ENCODE assay signal across 18 cellular contexts in genomic region chr18:48683661-48684060, GRCh38.
DNase-seq lines count a peak whose midpoint lies in the region; ATAC-seq and TF ChIP-seq lines count a peak whose summit lies in the region.
"Had no signal": no experiment of that assay in that cellular context is flagged by ENCODE, and none has a peak within 500 bp of the region (broad histone marks: within the 10 kb centered on the region; RNA-seq: fewer than 3 reads in every experiment).

No MANE protein-coding gene starts in this region.

- H3K4me3 ChIP-seq in left ventricle myocardium inferior, result no peak overlapping the region

- H3K4me1 Mint-ChIP-seq in glutamatergic neuron (ENCODE audit: low read depth, unreplicated experiment), result peaks cover 9% of the 10 kb centered on the region
- no peaks in the 10 kb centered on the region for H3K4me1 Mint-ChIP-seq in T-helper 2 cell treated with Interferon-gamma antibody and Interleukin-4, amounts not matched to agents 5 μg/mL and 100 μg/mL, for 36 hours (ENCODE audit: low read depth)
- H3K4me1 Mint-ChIP-seq: B cell had no signal

- DNase-seq in left ventricle myocardium inferior, result no peak
- no peak for DNase-seq in cardiac septum (ENCODE audit: low spot score)
- peak; percentile 2 for DNase-seq in glutamatergic neuron
- DNase-seq in posterior vena cava (ENCODE audit: low spot score), result peak; percentile 46
- no peak for DNase-seq in T-helper 2 cell treated with Interferon-gamma antibody and Interleukin-4, amounts not matched to agents 5 μg/mL and 100 μg/mL, for 36 hours (ENCODE audit: low spot score)
- no peak for DNase-seq in NCI-H2107 (lab: John Stamatoyannopoulos, UW)
- DNase-seq: ACHN; CD8-positive, alpha-beta T cell; COR-L47; DMS153; DMS79 treated with DMSO at 0.1 percent for 48 hours; EL; GOT3; H9 had no signal

- no peak overlapping the region for H3K27ac Mint-ChIP-seq in glutamatergic neuron (ENCODE audit: unreplicated experiment)
- H3K27ac Mint-ChIP-seq in T-helper 2 cell treated with Interferon-gamma antibody and Interleukin-4, amounts not matched to agents 5 μg/mL and 100 μg/mL, for 36 hours, result no peak overlapping the region
- H3K27ac Mint-ChIP-seq: B cell; CD8-positive, alpha-beta T cell; H9 had no signal

- peak overlapping the region; percentile 93 for H3K27ac ChIP-seq in left ventricle myocardium inferior (replicated peaks)

- no peak for TF ChIP-seq CTCF in left ventricle myocardium inferior (IDR thresholded peaks at IDR 0.05; ENCODE audit: borderline replicate concordance)
- TF ChIP-seq CTCF in glutamatergic neuron (IDR thresholded peaks at IDR 0.05; ENCODE audit: partially characterized antibody, unreplicated experiment), result no peak

- no peaks in the 10 kb centered on the region for H3K27me3 ChIP-seq in left ventricle myocardium inferior (ENCODE audit: low read depth)

- intact Hi-C loops in left ventricle myocardium inferior (cut with micrococcal nuclease) (no loop called here), cardiac septum (cut with DNase I) (loop anchor here (5.0 kb wide), 1 partner anchor 159 kb away; no protein-coding TSS in a partner anchor), posterior vena cava (cut with DNase I) (loop anchor here (10.0 kb wide), 2 partner anchors 71 to 101 kb away; no protein-coding TSS in a partner anchor)

- peaks cover 10% of the 10 kb centered on the region for H3K36me3 Mint-ChIP-seq in glutamatergic neuron (ENCODE audit: unreplicated experiment)
- no peaks in the 10 kb centered on the region for H3K36me3 Mint-ChIP-seq in T-helper 2 cell treated with Interferon-gamma antibody and Interleukin-4, amounts not matched to agents 5 μg/mL and 100 μg/mL, for 36 hours (ENCODE audit: low read depth)
- H3K36me3 Mint-ChIP-seq: CD8-positive, alpha-beta T cell had no signal

- peaks cover 4% of the 10 kb centered on the region for H3K36me3 ChIP-seq in left ventricle myocardium inferior

- no peak overlapping the region for H3K4me3 Mint-ChIP-seq in glutamatergic neuron (ENCODE audit: unreplicated experiment)
- no peak overlapping the region for H3K4me3 Mint-ChIP-seq in T-helper 2 cell treated with Interferon-gamma antibody and Interleukin-4, amounts not matched to agents 5 μg/mL and 100 μg/mL, for 36 hours
- H3K4me3 Mint-ChIP-seq: B cell; CD14-positive monocyte; CD8-positive, alpha-beta T cell; H9 had no signal

- peaks cover 8% of the 10 kb centered on the region for H3K27me3 Mint-ChIP-seq in glutamatergic neuron (ENCODE audit: unreplicated experiment)
- H3K27me3 Mint-ChIP-seq in T-helper 2 cell treated with Interferon-gamma antibody and Interleukin-4, amounts not matched to agents 5 μg/mL and 100 μg/mL, for 36 hours (ENCODE audit: low read depth), result peaks cover 3% of the 10 kb centered on the region
- H3K27me3 Mint-ChIP-seq: B cell had no signal

- ATAC-seq in HG03520 (IDR thresholded peaks at IDR 0.05; ENCODE audit: unreplicated experiment), result no peak
- ATAC-seq: CD8-positive, alpha-beta T cell; HepG2 had no signal

- H3K9me3 Mint-ChIP-seq in glutamatergic neuron (ENCODE audit: unreplicated experiment), result peaks cover 4% of the 10 kb centered on the region
- H3K9me3 Mint-ChIP-seq in T-helper 2 cell treated with Interferon-gamma antibody and Interleukin-4, amounts not matched to agents 5 μg/mL and 100 μg/mL, for 36 hours, result no peaks in the 10 kb centered on the region
- H3K9me3 Mint-ChIP-seq: CD14-positive monocyte; CD8-positive, alpha-beta T cell; H9 had no signal

- H3K4me1 ChIP-seq in left ventricle myocardium inferior, result peaks cover 76% of the 10 kb centered on the region

- H3K9me3 ChIP-seq in left ventricle myocardium inferior (replicated peaks), result no peaks in the 10 kb centered on the region

Comparison
In these comparisons a context has a peak if more than half of its experiments do, and no peak if none do; other contexts are left out.
1. DNase-seq: peak in glutamatergic neuron (single experiment) and posterior vena cava (single experiment); none in left ventricle myocardium inferior (single experiment), cardiac septum (single experiment), T-helper 2 cell treated with Interferon-gamma antibody and Interleukin-4, amounts not matched to agents 5 μg/mL and 100 μg/mL, for 36 hours (single experiment) and NCI-H2107 (single experiment).